8 cellular contexts compared by ENCODE assay signal in the genomic region with DNA sequence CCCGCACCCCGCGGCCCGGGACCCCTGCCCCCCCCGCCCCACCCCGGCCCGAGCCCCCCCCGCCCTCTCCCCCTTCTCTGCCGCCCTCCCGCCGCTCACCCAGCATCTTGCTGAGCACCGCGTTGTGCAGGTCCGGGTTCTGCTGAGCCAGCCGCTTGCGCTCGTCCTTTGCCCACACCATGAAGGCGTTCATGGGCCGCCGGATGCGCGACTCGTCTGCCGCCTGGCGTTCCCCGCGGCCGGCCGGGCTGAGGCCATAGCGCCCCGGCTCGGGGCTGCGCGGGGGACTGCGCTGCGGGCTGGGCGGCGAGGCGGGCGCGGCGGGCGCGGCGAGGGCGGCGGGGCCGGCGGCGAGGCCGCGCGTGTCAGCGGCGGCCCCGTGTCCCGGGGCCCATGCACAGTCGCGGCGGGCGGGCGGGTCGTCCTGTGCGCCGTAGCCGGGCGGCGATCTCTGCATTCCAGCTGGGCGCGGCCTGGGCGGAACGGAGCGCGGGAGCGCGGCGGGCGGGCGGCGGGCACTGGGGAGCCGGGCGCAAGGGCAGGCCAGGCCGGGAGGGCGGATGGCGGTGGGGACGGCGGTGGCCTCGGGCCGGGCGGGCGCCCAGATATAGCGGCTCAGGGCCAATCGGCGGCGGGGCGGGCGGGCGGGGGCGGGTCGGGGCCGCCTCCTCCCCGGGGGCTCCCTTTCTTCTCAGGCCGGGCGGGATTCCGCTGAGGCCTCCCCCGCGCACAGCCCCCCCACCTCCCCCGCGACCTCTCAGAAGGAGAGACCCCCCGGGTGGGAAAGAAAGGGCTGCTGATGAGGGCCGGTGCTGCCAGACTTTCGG. TPM values are rescaled to one million over a fixed set of nuclear protein-coding genes. Genes with fewer than 3 reads are reported as not detected.
DNase-seq lines count a peak whose midpoint lies in the region; ATAC-seq and TF ChIP-seq lines count a peak whose summit lies in the region.

TSS of gene SOX18 (minus strand) at position 580 of the 827 bp plus-strand sequence. CDS start at position 457, 123 bp downstream.

- H3K27ac ChIP-seq in PC-9 = no peak within 1 kb of the TSS
- H3K27ac ChIP-seq in dorsolateral prefrontal cortex = peak within 1 kb of the TSS in 29 of 59 donors; percentile 1 to 69 (median 43)

- H3K4me3 Mint-ChIP-seq in naive thymus-derived CD8-positive, alpha-beta T cell = peak within 1 kb of the TSS in 8 of 10 donors; percentile 41 to 80 (median 64)

- peaks cover 16% of the 10 kb centered on the region for H3K4me1 ChIP-seq in PC-9 (replicated peaks; ENCODE audit: insufficient read depth)

- H3K79me2 ChIP-seq in PC-9 (ENCODE audit: low read depth) = no peaks in the 10 kb centered on the region

- peaks cover 10% of the 10 kb centered on the region for H3F3A ChIP-seq in PC-9 (ENCODE audit: insufficient read depth, low read depth)

- no peak within 1 kb of the TSS for H2AFZ ChIP-seq in PC-9

- no peaks in the 10 kb centered on the region for H3K9me3 ChIP-seq in PC-9 (ENCODE audit: insufficient read depth, low read depth)

- H3K4me1 Mint-ChIP-seq in naive thymus-derived CD8-positive, alpha-beta T cell = peaks cover 23 to 32% (median 27%) of the 10 kb centered on the region in 4 donors

- H3K27ac Mint-ChIP-seq in naive thymus-derived CD8-positive, alpha-beta T cell = no peak within 1 kb of the TSS

- no peaks in the 10 kb centered on the region for H4K20me1 ChIP-seq in PC-9 (ENCODE audit: insufficient read depth)

- H3K27me3 Mint-ChIP-seq in naive thymus-derived CD8-positive, alpha-beta T cell = peaks cover 0 to 59% (median 18%) of the 10 kb centered on the region in 5 donors

- no peaks in the 10 kb centered on the region for H3K36me3 ChIP-seq in PC-9 (ENCODE audit: low read depth)

- TF ChIP-seq CTCF in GM10266 (IDR thresholded peaks at IDR 0.05; ENCODE audit: control insufficient read depth, insufficient read depth, low read depth, missing control alignments) (peak; percentile 15), PC-9 (conservative IDR thresholded peaks at IDR 0.05) (no peak), dorsolateral prefrontal cortex (IDR thresholded peaks at IDR 0.05 in 54 of 56, conservative IDR thresholded peaks at IDR 0.05 in 2 of 56; ENCODE audit: low read depth in 1 of 56, partially characterized antibody in 56 of 56) (no peak), omental fat pad (IDR thresholded peaks at IDR 0.05) (no peak)

- no peak within 1 kb of the TSS for H3K4me3 ChIP-seq in PC-9
- H3K4me3 ChIP-seq in dorsolateral prefrontal cortex = peak within 1 kb of the TSS in 34 of 59 donors; percentile 4 to 54 (median 36)

- intact Hi-C loops in PC-9 (cut with micrococcal nuclease; ENCODE audit: unreplicated experiment) (no loop called here), dorsolateral prefrontal cortex (cut with DNase I) (loop anchor here in 1 of 2 donors (10.0 kb wide), 1 partner anchor 364 kb away; no protein-coding TSS in a partner anchor)

- H3K36me3 Mint-ChIP-seq in naive thymus-derived CD8-positive, alpha-beta T cell = no peaks in the 10 kb centered on the region

- no peaks in the 10 kb centered on the region for H3K9me3 Mint-ChIP-seq in naive thymus-derived CD8-positive, alpha-beta T cell

- H3K27me3 ChIP-seq in PC-9 (ENCODE audit: insufficient read depth, low read depth) (peaks cover 29% of the 10 kb centered on the region), dorsolateral prefrontal cortex (peaks cover 0 to 90% (median 63%) of the 10 kb centered on the region in 45 donors)

- no peaks in the 10 kb centered on the region for H3K9me2 ChIP-seq in PC-9 (ENCODE audit: insufficient read depth)

- DNase-seq in GM10266 (ENCODE audit: extremely low spot score) = no peak
- DNase-seq in PC-9 = peak in 1 of 2 experiments; percentile 51
- DNase-seq in dorsolateral prefrontal cortex = peak in 1 of 10 donors; percentile 48
- no peak for DNase-seq in naive thymus-derived CD8-positive, alpha-beta T cell
- no peak for DNase-seq in NCI-H524 treated with DMSO at 0.1 percent for 48 hours (lab: John Stamatoyannopoulos, UW)
- no peak for DNase-seq in omental fat pad (ENCODE audit: low spot score)

- CTCF ChIA-PET in PC-9 (lab: Charles Lee) = interaction anchor here (0.6 kb wide), 1 partner anchor 52 kb away, joined by 4 read pairs; no protein-coding TSS in a partner anchor

- no TSS peak for BruUV-seq in PC-9 (replicated peaks; lab: Mats Ljungman, UMichigan)

- H3K4me2 ChIP-seq in PC-9 = peak within 1 kb of the TSS; percentile 51; the same call in 1 of the 2 replicates

- ATAC-seq in naive thymus-derived CD8-positive, alpha-beta T cell = peak; percentile 59 to 66
- ATAC-seq in HG02642 (IDR thresholded peaks at IDR 0.05; ENCODE audit: poor library complexity, unreplicated experiment) (no peak), omental fat pad (ENCODE audit: low FRiP score) (no peak), GM19023 (IDR thresholded peaks at IDR 0.05; ENCODE audit: unreplicated experiment) (no peak)

- POLR2A ChIA-PET in PC-9 (lab: Charles Lee; ENCODE audit: unreplicated experiment) = no interaction called here
- POLR2A ChIA-PET in naive thymus-derived CD8-positive, alpha-beta T cell (lab: Charles Lee) = interaction anchor here (1.2 to 7.5 kb wide), 2 partner anchors 9 to 69 kb away, joined by 3 to 53 read pairs; no protein-coding TSS in a partner anchor

RNA-seq across cellular contexts. Expression of gene SOX18, which starts in this region (rescaled TPM):
- total RNA-seq in PC-9 (2021) (0.83 TPM in 1 of 2 replicates, not detected in the other), dorsolateral prefrontal cortex (10 to 100 TPM in 46 of 120 experiments, 1 to 10 TPM in 74; 2.1 to 27.7 (median 9.1) TPM), omental fat pad (10 to 100 TPM in 1 of 4 donors, 1 to 10 TPM in 3; 2.9 to 16.7 (median 7.7) TPM)
- total RNA-seq in naive thymus-derived CD8-positive, alpha-beta T cell = not detected
- not detected for polyA plus RNA-seq in naive thymus-derived CD8-positive, alpha-beta T cell

Comparison
In these comparisons a context has a peak if more than half of its experiments do, and no peak if none do; other contexts are left out.
1. Peak in ATAC-seq in naive thymus-derived CD8-positive, alpha-beta T cell; RNA of the gene not detected or under 1 TPM.